Comparison of ENCODE assay signal across 23 cellular contexts in genomic region chr7:42135728-42136127, GRCh38.
"Had no signal": no experiment of that assay in that cellular context is flagged by ENCODE, and none has a peak within 500 bp of the region (broad histone marks: within the 10 kb centered on the region; RNA-seq: fewer than 3 reads in every experiment).

No MANE protein-coding gene starts in this region.

- H3K36me3 Mint-ChIP-seq: naive thymus-derived CD4-positive, alpha-beta T cell; stimulated activated naive B cell treated with anti-CD40 and anti-IgM and Interleukin-4, amounts not matched to agents 10 μg/mL and 1 μg/mL and 100 μg/mL, for 72 hours had no signal

- DNase-seq: cerebellar nuclear complex; dermis blood vessel endothelial cell; erythroblast; foreskin keratinocyte; head of caudate nucleus; kidney; left colon; left ventricle myocardium superior; mesenchymal stem cell; naive thymus-derived CD4-positive, alpha-beta T cell; occipital lobe; pancreas; right cardiac atrium; spleen; stimulated activated CD4-positive, alpha-beta T cell treated with anti-CD3 and anti-CD28 coated beads, Interleukin-2, amount 100 ng/mL, for 24 hours; stimulated activated CD4-positive, alpha-beta T cell treated with anti-CD3 and anti-CD28 coated beads, Interleukin-4, amount 100 ng/mL, for 4 hours; stimulated activated naive B cell treated with anti-CD40 and anti-IgM and Interleukin-4, amounts not matched to agents 10 μg/mL and 1 μg/mL and 100 μg/mL, for 72 hours; stimulated activated naive CD8-positive, alpha-beta T cell treated with anti-CD3 and anti-CD28 coated beads, Interleukin-15, amount 100 ng/mL, for 72 hours; testis had no signal

- H3K27me3 ChIP-seq: foreskin keratinocyte, hepatocyte, pancreas, spleen, testis, tibial nerve had no signal

- H3K4me2 ChIP-seq: hepatocyte had no signal

- H3K4me1 Mint-ChIP-seq: naive thymus-derived CD4-positive, alpha-beta T cell; stimulated activated naive B cell treated with anti-CD40 and anti-IgM and Interleukin-4, amounts not matched to agents 10 μg/mL and 1 μg/mL and 100 μg/mL, for 72 hours; stimulated activated naive CD8-positive, alpha-beta T cell treated with anti-CD3 and anti-CD28 coated beads, Interleukin-15, amount 100 ng/mL, for 72 hours had no signal

- H3K4me3 Mint-ChIP-seq: naive thymus-derived CD4-positive, alpha-beta T cell; stimulated activated naive B cell treated with anti-CD40 and anti-IgM and Interleukin-4, amounts not matched to agents 10 μg/mL and 1 μg/mL and 100 μg/mL, for 72 hours; stimulated activated naive CD8-positive, alpha-beta T cell treated with anti-CD3 and anti-CD28 coated beads, Interleukin-15, amount 100 ng/mL, for 72 hours had no signal

- H3K36me3 ChIP-seq: pancreas, spleen had no signal

- H3K27ac ChIP-seq: foreskin keratinocyte, hepatocyte, pancreas, spleen, testis, tibial nerve had no signal

- H3K9me3 Mint-ChIP-seq: stimulated activated naive B cell treated with anti-CD40 and anti-IgM and Interleukin-4, amounts not matched to agents 10 μg/mL and 1 μg/mL and 100 μg/mL, for 72 hours had no signal

- H3K27ac Mint-ChIP-seq: naive thymus-derived CD4-positive, alpha-beta T cell; progenitor cell of endocrine pancreas; stimulated activated naive B cell treated with anti-CD40 and anti-IgM and Interleukin-4, amounts not matched to agents 10 μg/mL and 1 μg/mL and 100 μg/mL, for 72 hours; stimulated activated naive CD8-positive, alpha-beta T cell treated with anti-CD3 and anti-CD28 coated beads, Interleukin-15, amount 100 ng/mL, for 72 hours had no signal

- H3K4me1 ChIP-seq: foreskin keratinocyte, pancreas, testis had no signal

- H3K9me3 ChIP-seq: testis had no signal

- H3K4me3 ChIP-seq: hepatocyte, lung, pancreas, spleen, testis, tibial nerve had no signal

- H2AFZ ChIP-seq: hepatocyte had no signal
